Comparison of ENCODE assay signal across 1 cellular context in genomic region chr4:82524570-82525152, GRCh38.
A peak's percentile ranks its signal among the peaks of the same experiment; 100 is the strongest.
TF ChIP-seq lines count a peak whose summit lies in the region.

No MANE protein-coding gene starts in this region.

TF ChIP-seq in HepG2, 621 proteins besides CTCF, POLR2A, EP300 and RAD21:
- no peak for TF ChIP-seq MXD1 (CRISPR knock-in tag; IDR thresholded peaks at IDR 0.05)
- no peak for TF ChIP-seq SNAPC2 (CRISPR knock-in tag; IDR thresholded peaks at IDR 0.05)
- peak; percentile 89 for TF ChIP-seq CEBPG (CRISPR knock-in tag; IDR thresholded peaks at IDR 0.05)
- no peak for TF ChIP-seq SMARCC2 (IDR thresholded peaks at IDR 0.05)
- TF ChIP-seq CEBPB (IDR thresholded peaks at IDR 0.05; ENCODE audit: borderline replicate concordance, low read depth, low read length): peak; percentile 97
- TF ChIP-seq THAP11 (CRISPR knock-in tag; IDR thresholded peaks at IDR 0.05): 0 out of 2 replicates have a peak, but pooled peaks have one; percentile 9
- TF ChIP-seq HINFP (CRISPR knock-in tag; IDR thresholded peaks at IDR 0.05; ENCODE audit: low read depth): no peak
- no peak for TF ChIP-seq XBP1 (CRISPR knock-in tag; IDR thresholded peaks at IDR 0.05)
- TF ChIP-seq IKZF5 (CRISPR knock-in tag; IDR thresholded peaks at IDR 0.05): no peak
- no peak for TF ChIP-seq GABPB1 (CRISPR knock-in tag; IDR thresholded peaks at IDR 0.05)
- no peak for TF ChIP-seq ZNF468 (CRISPR knock-in tag; IDR thresholded peaks at IDR 0.05)
- TF ChIP-seq SALL2 (CRISPR knock-in tag; IDR thresholded peaks at IDR 0.05): no peak
- no peak for TF ChIP-seq FOXA1 (IDR thresholded peaks at IDR 0.05)
- TF ChIP-seq FOXA1 (CRISPR knock-in tag; IDR thresholded peaks at IDR 0.05): peak; percentile 23; the same call in 1 of the 2 replicates
- peak; percentile 52 for TF ChIP-seq GATAD2A (CRISPR knock-in tag; IDR thresholded peaks at IDR 0.05)
- TF ChIP-seq SOX5 (CRISPR knock-in tag; IDR thresholded peaks at IDR 0.05; ENCODE audit: borderline replicate concordance): 0 out of 2 replicates have a peak, but pooled peaks have one; percentile 12
- no peak for TF ChIP-seq ZBTB1 (CRISPR knock-in tag; IDR thresholded peaks at IDR 0.05; ENCODE audit: borderline replicate concordance)
- TF ChIP-seq ZNF703 (CRISPR knock-in tag; IDR thresholded peaks at IDR 0.05; ENCODE audit: borderline replicate concordance): no peak
- TF ChIP-seq KIAA2018 (CRISPR knock-in tag; IDR thresholded peaks at IDR 0.05; ENCODE audit: borderline replicate concordance): no peak
- TF ChIP-seq MAFK (conservative IDR thresholded peaks at IDR 0.05 in 1 of 2, IDR thresholded peaks at IDR 0.05 in 1 of 2; ENCODE audit: low read length in 2 of 2): no peak
- peak; percentile 28; the same call in 1 of the 2 replicates for TF ChIP-seq FOXA3 (CRISPR knock-in tag; IDR thresholded peaks at IDR 0.05)
- TF ChIP-seq SP4 (CRISPR knock-in tag; IDR thresholded peaks at IDR 0.05): no peak
- no peak for TF ChIP-seq FOXJ3 (CRISPR knock-in tag; IDR thresholded peaks at IDR 0.05; ENCODE audit: borderline replicate concordance)
- no peak for TF ChIP-seq ZNF18 (CRISPR knock-in tag; IDR thresholded peaks at IDR 0.05; ENCODE audit: insufficient replicate concordance)
- no peak for TF ChIP-seq CREB1 (IDR thresholded peaks at IDR 0.05)
- peak; percentile 44; the same call in 1 of the 2 replicates for TF ChIP-seq CREB1 (CRISPR knock-in tag; IDR thresholded peaks at IDR 0.05)
- TF ChIP-seq NR2F6 (IDR thresholded peaks at IDR 0.05): no peak
- no peak for TF ChIP-seq NR2F6 (CRISPR knock-in tag; IDR thresholded peaks at IDR 0.05)
- peak; percentile 67 for TF ChIP-seq ATF7 (IDR thresholded peaks at IDR 0.05)
- TF ChIP-seq ATF7 (CRISPR knock-in tag; IDR thresholded peaks at IDR 0.05): no peak
- TF ChIP-seq PITX1 (CRISPR knock-in tag; IDR thresholded peaks at IDR 0.05): 0 out of 2 replicates have a peak, but pooled peaks have one; percentile 14
- TF ChIP-seq JARID2 (CRISPR knock-in tag; IDR thresholded peaks at IDR 0.05; ENCODE audit: insufficient replicate concordance): no peak
- TF ChIP-seq ZNF768 (CRISPR knock-in tag; IDR thresholded peaks at IDR 0.05): no peak
- TF ChIP-seq SMC3 (IDR thresholded peaks at IDR 0.05; ENCODE audit: low read length): 0 out of 2 replicates have a peak, but pooled peaks have one; percentile 8
